Comparison of ENCODE assay signal across 25 cellular contexts in genomic region chr3:190096345-190096744, GRCh38. TPM values are rescaled to one million over a fixed set of nuclear protein-coding genes. Genes with fewer than 3 reads are reported as not detected.
DNase-seq lines count a peak whose midpoint lies in the region; ATAC-seq and TF ChIP-seq lines count a peak whose summit lies in the region.
"Had no signal": no experiment of that assay in that cellular context is flagged by ENCODE, and none has a peak within 500 bp of the region (broad histone marks: within the 10 kb centered on the region; RNA-seq: fewer than 3 reads in every experiment).

No MANE protein-coding gene starts in this region.

- no peak overlapping the region for H3K4me3 ChIP-seq in Panc1 (ENCODE audit: low read depth in 2 of 2, low read length in 2 of 2)
- H3K4me3 ChIP-seq: skin epidermis had no signal

- H3K27me3 Mint-ChIP-seq in osteocyte (ENCODE audit: unreplicated experiment) (no peaks in the 10 kb centered on the region), immature natural killer cell (ENCODE audit: low read depth in 3 of 3) (peaks cover 0 to 6% (median 0%) of the 10 kb centered on the region in 3 donors)
- H3K27me3 Mint-ChIP-seq: activated naive CD4-positive, alpha-beta T cell treated with anti-CD3 and anti-CD28 coated beads, Interleukin-2, amount 10 ng/mL, durations not matched to agents 7 days and 5 days; stimulated activated naive B cell treated with anti-CD40 and anti-IgM and Interleukin-4, amounts not matched to agents 10 μg/mL and 1 μg/mL and 100 μg/mL, for 72 hours had no signal

- no peaks in the 10 kb centered on the region for H3K27me3 ChIP-seq in Panc1 (ENCODE audit: control insufficient read depth, insufficient read depth, low read length)

- DNase-seq in Panc1 (ENCODE audit: low read depth, low spot score) (no peak), osteocyte (ENCODE audit: extremely low spot score, unreplicated experiment) (no peak), NOMO-1 (lab: John Stamatoyannopoulos, UW; ENCODE audit: unreplicated experiment in 2 of 2) (no peak), immature natural killer cell (no peak)
- DNase-seq: activated CD4-positive, alpha-beta T cell treated with anti-CD3 and anti-CD28 coated beads for 36 hours; activated naive CD4-positive, alpha-beta T cell treated with anti-CD3 and anti-CD28 coated beads, Interleukin-2, amount 10 ng/mL, durations not matched to agents 7 days and 5 days; activated T-cell treated with anti-CD3 and anti-CD28 coated beads, Interleukin-2, amount 50 U/mL, for 48 hours; anterior cingulate cortex; caudate nucleus; CD4-positive, alpha-beta T cell; glutamatergic neuron; kidney glomerular epithelial cell; mammary epithelial cell; NCI-H1694; NCI-H69; nucleus accumbens; SHP77; stimulated activated naive B cell treated with anti-CD40 and anti-IgM and Interleukin-4, amounts not matched to agents 10 μg/mL and 1 μg/mL and 100 μg/mL, for 72 hours; T-helper 1 cell had no signal

- intact Hi-C loops in Panc1 (cut with micrococcal nuclease; ENCODE audit: unreplicated experiment), result no loop called here

- TF ChIP-seq CTCF in Panc1 (IDR thresholded peaks at IDR 0.05), result no peak
- no peak for TF ChIP-seq CTCF in osteocyte (IDR thresholded peaks at IDR 0.05)

- H3K36me3 Mint-ChIP-seq in osteocyte (ENCODE audit: unreplicated experiment), result peaks cover 8% of the 10 kb centered on the region
- H3K36me3 Mint-ChIP-seq in immature natural killer cell, result no peaks in the 10 kb centered on the region
- H3K36me3 Mint-ChIP-seq: activated naive CD4-positive, alpha-beta T cell treated with anti-CD3 and anti-CD28 coated beads, Interleukin-2, amount 10 ng/mL, durations not matched to agents 7 days and 5 days; stimulated activated naive B cell treated with anti-CD40 and anti-IgM and Interleukin-4, amounts not matched to agents 10 μg/mL and 1 μg/mL and 100 μg/mL, for 72 hours had no signal

- POLR2A ChIA-PET in Panc1 (lab: Charles Lee), result no interaction called here

- peaks cover 90% of the 10 kb centered on the region for H3K4me1 Mint-ChIP-seq in osteocyte (ENCODE audit: unreplicated experiment)
- H3K4me1 Mint-ChIP-seq in immature natural killer cell, result no peaks in the 10 kb centered on the region
- H3K4me1 Mint-ChIP-seq: stimulated activated naive B cell treated with anti-CD40 and anti-IgM and Interleukin-4, amounts not matched to agents 10 μg/mL and 1 μg/mL and 100 μg/mL, for 72 hours had no signal

- CTCF ChIA-PET in Panc1 (lab: Charles Lee), result interaction anchor here (0.9 kb wide), 1 partner anchor 328 kb away, joined by 6 read pairs; no protein-coding TSS in a partner anchor

- in situ Hi-C loops in Panc1 (cut with HindIII; ENCODE audit: low pct_unique_long_range_greater_than_20kb, low sequenced_read_pairs), result loop anchor here (25.0 kb wide), 1 partner anchor 134 kb away; no protein-coding TSS in a partner anchor

- BruUV-seq in Panc1 (replicated peaks; lab: Mats Ljungman, UMichigan), result no TSS peak

- H3K9me3 Mint-ChIP-seq in osteocyte (ENCODE audit: unreplicated experiment) (peaks cover 7% of the 10 kb centered on the region), immature natural killer cell (peaks cover 0 to 11% (median 4%) of the 10 kb centered on the region in 6 donors)
- H3K9me3 Mint-ChIP-seq: activated naive CD4-positive, alpha-beta T cell treated with anti-CD3 and anti-CD28 coated beads, Interleukin-2, amount 10 ng/mL, durations not matched to agents 7 days and 5 days; CD4-positive, alpha-beta T cell had no signal

- ATAC-seq in GM18868 (IDR thresholded peaks at IDR 0.05; ENCODE audit: unreplicated experiment), result peak; percentile 55
- ATAC-seq in HG02852 (IDR thresholded peaks at IDR 0.05; ENCODE audit: unreplicated experiment), result peak; percentile 58
- no peak for ATAC-seq in Panc1
- ATAC-seq in GM18909 (IDR thresholded peaks at IDR 0.05; ENCODE audit: poor library complexity, unreplicated experiment), result no peak
- ATAC-seq: activated CD4-positive, alpha-beta T cell treated with anti-CD3 and anti-CD28 coated beads for 36 hours; stimulated activated naive B cell treated with anti-CD40 and anti-IgM and Interleukin-4, amounts not matched to agents 10 μg/mL and 1 μg/mL and 100 μg/mL, for 72 hours had no signal

- H3K36me3 ChIP-seq in Panc1 (ENCODE audit: control insufficient read depth, insufficient read depth, low read length), result no peaks in the 10 kb centered on the region

- H3K4me3 Mint-ChIP-seq in osteocyte (ENCODE audit: unreplicated experiment) (no peak overlapping the region), immature natural killer cell (no peak overlapping the region)
- H3K4me3 Mint-ChIP-seq: activated CD4-positive, alpha-beta T cell treated with anti-CD3 and anti-CD28 coated beads for 36 hours; activated naive CD4-positive, alpha-beta T cell treated with anti-CD3 and anti-CD28 coated beads, Interleukin-2, amount 10 ng/mL, durations not matched to agents 7 days and 5 days; CD4-positive, alpha-beta T cell; stimulated activated naive B cell treated with anti-CD40 and anti-IgM and Interleukin-4, amounts not matched to agents 10 μg/mL and 1 μg/mL and 100 μg/mL, for 72 hours had no signal

- H3K4me1 ChIP-seq in Panc1 (ENCODE audit: control insufficient read depth, insufficient read depth, low read length), result peaks cover 47% of the 10 kb centered on the region

- H3K27ac Mint-ChIP-seq in osteocyte (ENCODE audit: unreplicated experiment) (peak overlapping the region; percentile 78), immature natural killer cell (no peak overlapping the region)
- H3K27ac Mint-ChIP-seq: activated CD4-positive, alpha-beta T cell treated with anti-CD3 and anti-CD28 coated beads for 36 hours; activated naive CD4-positive, alpha-beta T cell treated with anti-CD3 and anti-CD28 coated beads, Interleukin-2, amount 10 ng/mL, durations not matched to agents 7 days and 5 days; CD4-positive, alpha-beta T cell; stimulated activated naive B cell treated with anti-CD40 and anti-IgM and Interleukin-4, amounts not matched to agents 10 μg/mL and 1 μg/mL and 100 μg/mL, for 72 hours had no signal

- no peaks in the 10 kb centered on the region for H3K9me3 ChIP-seq in Panc1 (ENCODE audit: control insufficient read depth, insufficient read depth, low read depth, low read length)

- H3K27ac ChIP-seq in Panc1 (ENCODE audit: low read length), result peak overlapping the region; percentile 2; the same call in 1 of the 2 replicates
- H3K27ac ChIP-seq: KMS-11, skin epidermis had no signal

RNA-seq across cellular contexts. Expression of gene P3H2, which starts 24.4 kb away (rescaled TPM):
- total RNA-seq in Panc1 (2021; ENCODE audit: unreplicated experiment) (82.2 TPM), osteocyte (132 and 143 TPM in 2 replicates)
- polyA plus RNA-seq in Panc1 (2012; ENCODE audit: insufficient read length), result 50.3 TPM
- 1 to 10 TPM in 1 of 3 donors, not detected in 2; 2.2 TPM for polyA plus RNA-seq in immature natural killer cell
- total RNA-seq: activated CD4-positive, alpha-beta T cell treated with anti-CD3 and anti-CD28 coated beads for 36 hours; activated CD8-positive, alpha-beta memory T cell treated with anti-CD3 and anti-CD28 coated beads for 36 hours; CD4-positive, alpha-beta T cell had no signal

Comparison
In these comparisons a context has a peak if more than half of its experiments do, and no peak if none do; other contexts are left out.
1. ATAC-seq: peak in GM18868 (single experiment) and HG02852 (single experiment); none in Panc1 (single experiment) and GM18909 (single experiment).